Comparison of ENCODE assay signal across 18 cellular contexts in the genomic region with DNA sequence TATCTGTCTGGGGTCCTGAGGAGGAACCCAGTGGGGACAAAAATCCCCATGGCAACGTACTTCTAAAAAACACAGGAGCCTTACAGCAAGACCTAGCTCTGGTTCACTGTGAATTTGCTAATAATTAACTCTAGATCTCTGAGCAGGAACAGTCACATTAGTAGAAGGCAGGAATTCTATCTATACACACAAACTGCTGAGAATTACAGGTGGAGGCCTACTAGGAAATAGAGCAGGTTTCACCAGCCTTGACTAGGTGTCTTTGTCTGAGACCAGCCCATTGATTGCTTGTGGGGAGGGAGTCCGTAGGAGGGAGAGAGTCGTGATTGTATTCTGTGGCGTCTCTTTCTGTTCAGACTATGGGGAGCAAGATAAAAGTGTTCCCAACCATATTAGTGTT. TPM values are rescaled to one million over a fixed set of nuclear protein-coding genes. Genes with fewer than 3 reads are reported as not detected.
DNase-seq lines count a peak whose midpoint lies in the region; ATAC-seq, FAIRE-seq and TF ChIP-seq lines count a peak whose summit lies in the region.
"Had no signal": no experiment of that assay in that cellular context is flagged by ENCODE, and none has a peak within 500 bp of the region (broad histone marks: within the 10 kb centered on the region; RNA-seq: fewer than 3 reads in every experiment).

No MANE protein-coding gene starts in this region.

- H3K36me3 ChIP-seq in GM12878 (ENCODE audit: control insufficient read depth in 2 of 2, insufficient read depth in 2 of 2, low read length in 1 of 2) (no peaks in the 10 kb centered on the region), mucosa of stomach (ENCODE audit: control insufficient read depth, insufficient read depth, low read length) (no peaks in the 10 kb centered on the region)
- H3K36me3 ChIP-seq: BLaER1 had no signal

- no peaks in the 10 kb centered on the region for H3K36me3 Mint-ChIP-seq in WTC11

- in situ Hi-C loops in GM12878 (cut with MboI), result no loop called here

- ATAC-seq in GM12878 (no peak; the same call in 2 of the 3 replicates), WTC11 (no peak), HG02571 (IDR thresholded peaks at IDR 0.05; ENCODE audit: unreplicated experiment) (no peak), GM18517 (IDR thresholded peaks at IDR 0.05; ENCODE audit: unreplicated experiment) (no peak)
- ATAC-seq: Panc1, Right ventricle myocardium inferior had no signal

- no peak for TF ChIP-seq RAD21 in GM12878 (IDR thresholded peaks at IDR 0.05; ENCODE audit: insufficient read depth, low read depth, low read length)

- H3K4me3 ChIP-seq in GM12878 (no peak overlapping the region), mucosa of stomach (ENCODE audit: low read length) (no peak overlapping the region)
- H3K4me3 ChIP-seq: BLaER1 had no signal

- no peaks in the 10 kb centered on the region for H3K27me3 ChIP-seq in GM12878 (replicated peaks in 1 of 2; ENCODE audit: control insufficient read depth in 2 of 2, insufficient read depth in 2 of 2, low read length in 1 of 2)
- H3K27me3 ChIP-seq in mucosa of stomach (ENCODE audit: control insufficient read depth, insufficient read depth, low read length), result no peaks in the 10 kb centered on the region
- H3K27me3 ChIP-seq: BLaER1 had no signal

- H3K4me2 ChIP-seq in GM12878 (ENCODE audit: control insufficient read depth, insufficient read depth), result no peak overlapping the region
- H3K4me2 ChIP-seq: BLaER1 had no signal

- no peaks in the 10 kb centered on the region for H4K20me1 ChIP-seq in GM12878 (ENCODE audit: control insufficient read depth, insufficient read depth)
- H4K20me1 ChIP-seq: BLaER1 had no signal

- no peaks in the 10 kb centered on the region for H3K79me2 ChIP-seq in GM12878 (ENCODE audit: control insufficient read depth, insufficient read depth, low read length)

- H3K9me3 ChIP-seq in GM12878 (replicated peaks; ENCODE audit: control insufficient read depth, insufficient read depth, low read length) (no peaks in the 10 kb centered on the region), mucosa of stomach (ENCODE audit: control insufficient read depth, low read length) (no peaks in the 10 kb centered on the region)
- H3K9me3 ChIP-seq: BLaER1 had no signal

- no peaks in the 10 kb centered on the region for H3K9me3 Mint-ChIP-seq in WTC11
- H3K9me3 Mint-ChIP-seq: IgD-negative memory B cell had no signal

- H3K27ac Mint-ChIP-seq in WTC11, result no peak overlapping the region
- H3K27ac Mint-ChIP-seq: IgD-negative memory B cell had no signal

- FAIRE-seq in GM12878 (lab: Jason Lieb, UNC), result no peak
- FAIRE-seq: H54 had no signal

- POLR2A ChIA-PET in GM12878 (lab: Charles Lee) (interaction anchor here (0.6 kb wide), 1 partner anchor 16 kb away, joined by 3 read pairs; no protein-coding TSS in a partner anchor), WTC11 (lab: Charles Lee) (no interaction called here)

- no peak overlapping the region for H3K27ac ChIP-seq in GM12878 (ENCODE audit: control insufficient read depth, insufficient read depth)
- H3K27ac ChIP-seq: BLaER1 had no signal

- no peak overlapping the region for H3K9ac ChIP-seq in GM12878 (ENCODE audit: control insufficient read depth, insufficient read depth, low read length)
- H3K9ac ChIP-seq in mucosa of stomach (ENCODE audit: low read length), result peak overlapping the region; percentile 45
- H3K9ac ChIP-seq: BLaER1 had no signal

- no peaks in the 10 kb centered on the region for H3K27me3 Mint-ChIP-seq in WTC11 (ENCODE audit: low read depth)

- DNase-seq in COLO668 (lab: John Stamatoyannopoulos, UW; ENCODE audit: unreplicated experiment), result peak; percentile 17
- DNase-seq in GM12878 (ENCODE audit: low read depth, low spot score), result no peak
- peak; percentile 76 for DNase-seq in kidney tubule cell (ENCODE audit: low spot score)
- DNase-seq in WTC11 (ENCODE audit: low spot score), result no peak
- DNase-seq in NCI-H1930 (lab: John Stamatoyannopoulos, UW), result no peak
- DNase-seq: 8988T, DMS153, NCI-H1436 treated with DMSO at 0.1 percent for 48 hours, NCI-H345, NCI-H82 had no signal

- TF ChIP-seq EP300 in GM12878 (IDR thresholded peaks at IDR 0.05; ENCODE audit: borderline replicate concordance in 1 of 2, control insufficient read depth in 1 of 2, low read depth in 2 of 2, low read length in 2 of 2), result no peak

- no TSS peak for BruUV-seq in GM12878 (replicated peaks; lab: Mats Ljungman, UMichigan)

- H3K4me1 ChIP-seq in GM12878 (ENCODE audit: control insufficient read depth, insufficient read depth, low read length) (no peaks in the 10 kb centered on the region), mucosa of stomach (ENCODE audit: control insufficient read depth, insufficient read depth, low read length) (peaks cover 69% of the 10 kb centered on the region)

- 45% methylated on average over 4 of the region's 4 CpGs for WGBS in GM12878 (ENCODE audit: insufficient coverage, insufficient replicate concordance, low lambda C conversion rate, missing lambda C conversion rate)

- H3K4me3 Mint-ChIP-seq in WTC11, result no peak overlapping the region
- H3K4me3 Mint-ChIP-seq: IgD-negative memory B cell had no signal

- no peak overlapping the region for H2AFZ ChIP-seq in GM12878 (ENCODE audit: control insufficient read depth, low read depth, low read length)

- intact Hi-C loops in GM12878 (cut with micrococcal nuclease; ENCODE audit: unreplicated experiment), result no loop called here

- SMC1A ChIA-PET in GM12878 (lab: Charles Lee; ENCODE audit: uncharacterized antibody, unreplicated experiment), result interaction anchor here (0.6 to 5.4 kb wide), 17 partner anchors 9 to 740 kb away, joined by 3 to 27 read pairs (median 4); no protein-coding TSS in a partner anchor

- no peak for TF ChIP-seq CTCF in GM12878 (IDR thresholded peaks at IDR 0.05 in 2 of 3, conservative IDR thresholded peaks at IDR 0.05 in 1 of 3; ENCODE audit: control insufficient read depth in 2 of 3, extremely low read depth in 1 of 3, insufficient read depth in 1 of 3, low read depth in 3 of 3, low read length in 3 of 3)
- no peak for TF ChIP-seq CTCF in WTC11 (IDR thresholded peaks at IDR 0.05)

- TF ChIP-seq POLR2A in GM12878 (IDR thresholded peaks at IDR 0.05; ENCODE audit: low read depth, low read length), result no peak

- RAD21 ChIA-PET in GM12878 (lab: Charles Lee; ENCODE audit: unreplicated experiment), result interaction anchor here (0.9 to 2.9 kb wide), 8 partner anchors 8 to 47 kb away, joined by 3 to 9 read pairs (median 5); no protein-coding TSS in a partner anchor

- CTCF ChIA-PET in GM12878 (lab: Yijun Ruan, JAX), result interaction anchor here (0.9 to 6.2 kb wide), 7 partner anchors 8 to 96 kb away, joined by 3 to 91 read pairs (median 6); no protein-coding TSS in a partner anchor
- CTCF ChIA-PET in WTC11 (lab: Charles Lee), result interaction anchor here (1.0 kb wide), 1 partner anchor 94 kb away, joined by 3 read pairs; no protein-coding TSS in a partner anchor

- H3K4me1 Mint-ChIP-seq in WTC11, result peaks cover 19% of the 10 kb centered on the region

TF ChIP-seq in GM12878, 131 proteins besides CTCF, POLR2A, EP300 and RAD21:
- no peak for TF ChIP-seq PAX8 (IDR thresholded peaks at IDR 0.05)
- TF ChIP-seq, protein P1, sequence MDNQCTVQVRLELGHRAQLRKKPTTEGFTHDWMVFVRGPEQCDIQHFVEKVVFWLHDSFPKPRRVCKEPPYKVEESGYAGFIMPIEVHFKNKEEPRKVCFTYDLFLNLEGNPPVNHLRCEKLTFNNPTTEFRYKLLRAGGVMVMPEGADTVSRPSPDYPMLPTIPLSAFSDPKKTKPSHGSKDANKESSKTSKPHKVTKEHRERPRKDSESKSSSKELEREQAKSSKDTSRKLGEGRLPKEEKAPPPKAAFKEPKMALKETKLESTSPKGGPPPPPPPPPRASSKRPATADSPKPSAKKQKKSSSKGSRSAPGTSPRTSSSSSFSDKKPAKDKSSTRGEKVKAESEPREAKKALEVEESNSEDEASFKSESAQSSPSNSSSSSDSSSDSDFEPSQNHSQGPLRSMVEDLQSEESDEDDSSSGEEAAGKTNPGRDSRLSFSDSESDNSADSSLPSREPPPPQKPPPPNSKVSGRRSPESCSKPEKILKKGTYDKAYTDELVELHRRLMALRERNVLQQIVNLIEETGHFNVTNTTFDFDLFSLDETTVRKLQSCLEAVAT (IDR thresholded peaks at IDR 0.05), result 0 out of 2 replicates have a peak, but pooled peaks have one; percentile 27

TF ChIP-seq in WTC11, 78 proteins besides CTCF, POLR2A, EP300 and RAD21 (continues in another document):
- TF ChIP-seq PRRX2 (CRISPR knock-in tag; IDR thresholded peaks at IDR 0.05), result no peak

RNA-seq across cellular contexts. Expression of gene PRLR, which starts 44.8 kb away (rescaled TPM):
- 26.0 and 26.3 TPM in 2 replicates for total RNA-seq in GM12878 (2013; cell fraction: nucleolus; rRNA removed)
- 0.11 and 0.16 TPM in 2 replicates for total RNA-seq in GM12878 (2014; rRNA removed)
- total RNA-seq in GM12878 (2014; rRNA removed; fragmentation: Illumina TruSeq; extraction: Trizol), result 0.27 and 0.28 TPM in 2 replicates
- total RNA-seq in GM12878 (2021), result 0.64 and 0.88 TPM in 2 replicates
- polyA plus RNA-seq in GM12878 (2011; ENCODE audit: low read depth), result 0.09 TPM
- polyA plus RNA-seq in GM12878 (2011; rRNA removed), result 8.1 and 11.1 TPM in 2 replicates
- 8.1 and 8.4 TPM in 2 replicates for polyA plus RNA-seq in GM12878 (2011; cell fraction: cytosol; rRNA removed)
- polyA plus RNA-seq in GM12878 (2011; cell fraction: nucleus; rRNA removed), result 14.4 and 14.9 TPM in 2 replicates
- 0.13 and 0.14 TPM in 2 replicates for polyA plus RNA-seq in GM12878 (2012)
- 0.22 TPM in 2 replicates for polyA plus RNA-seq in GM12878 (2014; fragmentation: Illumina TruSeq; extraction: Trizol)
- under 1 TPM; 0.04 to 0.85 TPM for polyA plus RNA-seq in GM12878 (2014; fragmentation: Nextera tagmentation; extraction: Ambion mirVana)
- polyA plus RNA-seq in GM12878 (2014; rRNA removed), result 0.08 and 0.10 TPM in 2 replicates
- under 1 TPM; 0.03 to 0.19 TPM for polyA plus RNA-seq in GM12878 (2016; fragmentation: Nextera tagmentation; extraction: Ambion mirVana)
- 34.9 and 35.0 TPM in 2 replicates for polyA minus RNA-seq in GM12878 (2011; rRNA and poly(A)+ RNA removed)
- 11.4 and 14.6 TPM in 2 replicates for polyA minus RNA-seq in GM12878 (2011; cell fraction: cytosol; rRNA and poly(A)+ RNA removed)
- polyA minus RNA-seq in GM12878 (2011; cell fraction: nucleus; rRNA and poly(A)+ RNA removed), result 10.6 and 19.5 TPM in 2 replicates
- total RNA-seq in WTC11 (2021), result 1.9 to 3.2 TPM (median 1.9 TPM) in 3 replicates
- polyA plus RNA-seq: IgD-negative memory B cell had no signal

Comparison
In these comparisons a context has a peak if more than half of its experiments do, and no peak if none do; other contexts are left out.
1. DNase-seq: peak in COLO668 (single experiment) and kidney tubule cell (single experiment); none in GM12878 (single experiment), WTC11 (single experiment) and NCI-H1930 (0 of 2).